ENCODE assay signal across 1 cellular context in genomic region chr9:21965401-21965951, GRCh38.
TF ChIP-seq lines count a peak whose summit lies in the region.

No MANE protein-coding gene starts in this region.

TF ChIP-seq in HepG2, 621 proteins besides CTCF, POLR2A, EP300 and RAD21 (continued from another document):
- TF ChIP-seq SALL1 (CRISPR knock-in tag; IDR thresholded peaks at IDR 0.05), result 0 out of 2 replicates have a peak, but pooled peaks have one; percentile 44
- TF ChIP-seq ARID2 (CRISPR knock-in tag; IDR thresholded peaks at IDR 0.05; ENCODE audit: borderline replicate concordance), result 0 out of 2 replicates have a peak, but pooled peaks have one; percentile 50
- peak; percentile 66 for TF ChIP-seq ZFY (CRISPR knock-in tag; IDR thresholded peaks at IDR 0.05)
- TF ChIP-seq ZBTB21 (CRISPR knock-in tag; IDR thresholded peaks at IDR 0.05), result no peak
- 0 out of 2 replicates have a peak, but pooled peaks have one; percentile 31 for TF ChIP-seq CHD2 (IDR thresholded peaks at IDR 0.05; ENCODE audit: low read depth, low read length)
- TF ChIP-seq TOPORS (CRISPR knock-in tag; IDR thresholded peaks at IDR 0.05), result 0 out of 2 replicates have a peak, but pooled peaks have one; percentile 25
- no peak for TF ChIP-seq U2AF2 (IDR thresholded peaks at IDR 0.05; ENCODE audit: low read depth, low read length)
- 0 out of 2 replicates have a peak, but pooled peaks have one; percentile 56 for TF ChIP-seq HINFP (CRISPR knock-in tag; IDR thresholded peaks at IDR 0.05; ENCODE audit: low read depth)
- no peak for TF ChIP-seq CBFB (CRISPR knock-in tag; IDR thresholded peaks at IDR 0.05)
- peak; percentile 85 for TF ChIP-seq ZFX (CRISPR knock-in tag; IDR thresholded peaks at IDR 0.05; ENCODE audit: low read depth)
- TF ChIP-seq MXD4 (CRISPR knock-in tag; IDR thresholded peaks at IDR 0.05), result no peak
- no peak for TF ChIP-seq KDM3A (CRISPR knock-in tag; IDR thresholded peaks at IDR 0.05; ENCODE audit: low read depth)
- 0 out of 2 replicates have a peak, but pooled peaks have one; percentile 28 for TF ChIP-seq MTA1 (CRISPR knock-in tag; IDR thresholded peaks at IDR 0.05; ENCODE audit: borderline replicate concordance)
- TF ChIP-seq ZFP91 (CRISPR knock-in tag; IDR thresholded peaks at IDR 0.05; ENCODE audit: borderline replicate concordance), result peak; percentile 32; the same call in 1 of the 2 replicates
- TF ChIP-seq ZNF776 (CRISPR knock-in tag; IDR thresholded peaks at IDR 0.05), result no peak
- peak; percentile 32 for TF ChIP-seq TEAD3 (CRISPR knock-in tag; optimal IDR thresholded peaks at IDR 0.05; ENCODE audit: borderline replicate concordance)
- no peak for TF ChIP-seq DZIP1 (CRISPR knock-in tag; IDR thresholded peaks at IDR 0.05)
- no peak for TF ChIP-seq SP1 (IDR thresholded peaks at IDR 0.05)
- TF ChIP-seq SP1 (CRISPR knock-in tag; IDR thresholded peaks at IDR 0.05), result no peak
- TF ChIP-seq ZNF574 (CRISPR knock-in tag; IDR thresholded peaks at IDR 0.05), result peak; percentile 43; the same call in 1 of the 2 replicates
- 0 out of 2 replicates have a peak, but pooled peaks have one; percentile 23 for TF ChIP-seq MYPOP (CRISPR knock-in tag; IDR thresholded peaks at IDR 0.05)
- peak; percentile 38 for TF ChIP-seq STAG1 (CRISPR knock-in tag; IDR thresholded peaks at IDR 0.05)
- TF ChIP-seq PREB (CRISPR knock-in tag; IDR thresholded peaks at IDR 0.05), result no peak
- TF ChIP-seq HNRNPLL (IDR thresholded peaks at IDR 0.05; ENCODE audit: low read depth, low read length, poor library complexity, severe bottlenecking), result peak; percentile 77
- TF ChIP-seq ZEB1 (IDR thresholded peaks at IDR 0.05; ENCODE audit: insufficient replicate concordance, low read depth), result no peak
- peak; percentile 75 for TF ChIP-seq XRCC5 (optimal IDR thresholded peaks at IDR 0.05; ENCODE audit: low read length)
- peak; percentile 92 for TF ChIP-seq ZNF281 (CRISPR knock-in tag; IDR thresholded peaks at IDR 0.05; ENCODE audit: borderline replicate concordance)
